1 cellular context compared by ENCODE assay signal in the genomic region with DNA sequence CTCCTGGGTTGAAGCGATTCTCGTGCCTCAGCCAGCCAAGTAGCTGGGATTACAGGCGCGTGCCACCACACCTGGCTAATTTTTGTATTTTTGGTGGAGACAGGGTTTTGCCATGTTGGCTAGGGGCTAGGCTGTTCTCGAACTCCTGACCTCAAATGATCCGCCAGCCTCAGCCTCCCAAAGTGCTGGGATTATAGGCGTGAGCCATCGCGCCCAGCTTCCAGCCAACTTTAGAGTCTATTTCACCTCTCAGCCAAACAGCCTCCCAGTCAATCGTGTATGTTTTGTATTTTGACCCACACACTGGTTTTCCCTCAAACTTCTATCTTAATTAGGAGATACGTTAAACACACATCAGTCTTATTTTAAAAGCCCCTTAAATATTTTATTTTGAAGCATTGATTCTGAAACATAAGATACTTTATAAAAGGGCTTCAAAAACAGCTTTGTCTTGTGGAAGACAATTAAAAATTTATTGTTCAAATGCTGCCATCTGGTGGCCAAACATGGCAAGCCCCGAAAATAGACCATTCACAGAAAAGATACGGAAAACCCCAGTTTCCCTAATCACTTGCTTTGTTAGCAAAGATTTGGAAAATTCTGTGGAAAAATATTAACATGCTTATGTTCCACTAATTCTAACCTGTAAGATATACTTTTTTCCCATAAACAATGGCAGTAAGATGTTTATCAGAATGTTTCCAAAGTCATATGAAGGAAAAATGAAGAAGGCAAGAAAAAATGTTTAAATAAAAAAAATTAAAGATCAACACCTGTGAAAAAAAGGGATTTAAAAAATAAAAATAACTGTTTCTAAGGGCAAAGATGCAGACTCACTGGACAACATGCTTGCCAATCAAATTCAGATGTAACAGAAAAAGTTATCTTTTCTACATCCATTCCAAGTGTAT.
TF ChIP-seq lines count a peak whose summit lies in the region.

No MANE protein-coding gene starts in this region.

TF ChIP-seq in H1, 55 proteins besides CTCF, POLR2A, EP300 and RAD21:
- TF ChIP-seq TCF12 (IDR thresholded peaks at IDR 0.05; ENCODE audit: low read depth, low read length) (no peak), CTBP2 (IDR thresholded peaks at IDR 0.05; ENCODE audit: borderline replicate concordance, insufficient read depth, insufficient read length, low read length) (no peak), MAFK (IDR thresholded peaks at IDR 0.05; ENCODE audit: low read depth, low read length) (no peak), BACH1 (IDR thresholded peaks at IDR 0.05; ENCODE audit: low read length) (no peak), SP1 (IDR thresholded peaks at IDR 0.05; ENCODE audit: low read depth, low read length) (no peak), YY1 (IDR thresholded peaks at IDR 0.05; ENCODE audit: low read depth, low read length) (no peak), JUND (IDR thresholded peaks at IDR 0.05; ENCODE audit: low read length) (no peak), PHF8 (conservative IDR thresholded peaks at IDR 0.05; ENCODE audit: low read depth, low read length) (no peak), TBP (IDR thresholded peaks at IDR 0.05; ENCODE audit: low read depth, low read length) (no peak), TAF7 (optimal IDR thresholded peaks at IDR 0.05; ENCODE audit: borderline replicate concordance, low read depth, low read length) (no peak), NANOG (IDR thresholded peaks at IDR 0.05; ENCODE audit: insufficient read depth, low read depth, low read length, poor library complexity, severe bottlenecking) (no peak), CHD1 (IDR thresholded peaks at IDR 0.05; ENCODE audit: low read depth, low read length) (no peak)
- TF ChIP-seq, protein P1, sequence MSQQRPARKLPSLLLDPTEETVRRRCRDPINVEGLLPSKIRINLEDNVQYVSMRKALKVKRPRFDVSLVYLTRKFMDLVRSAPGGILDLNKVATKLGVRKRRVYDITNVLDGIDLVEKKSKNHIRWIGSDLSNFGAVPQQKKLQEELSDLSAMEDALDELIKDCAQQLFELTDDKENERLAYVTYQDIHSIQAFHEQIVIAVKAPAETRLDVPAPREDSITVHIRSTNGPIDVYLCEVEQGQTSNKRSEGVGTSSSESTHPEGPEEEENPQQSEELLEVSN (IDR thresholded peaks at IDR 0.05): no peak
